ENCODE assay signal across 1 cellular context in the genomic region with DNA sequence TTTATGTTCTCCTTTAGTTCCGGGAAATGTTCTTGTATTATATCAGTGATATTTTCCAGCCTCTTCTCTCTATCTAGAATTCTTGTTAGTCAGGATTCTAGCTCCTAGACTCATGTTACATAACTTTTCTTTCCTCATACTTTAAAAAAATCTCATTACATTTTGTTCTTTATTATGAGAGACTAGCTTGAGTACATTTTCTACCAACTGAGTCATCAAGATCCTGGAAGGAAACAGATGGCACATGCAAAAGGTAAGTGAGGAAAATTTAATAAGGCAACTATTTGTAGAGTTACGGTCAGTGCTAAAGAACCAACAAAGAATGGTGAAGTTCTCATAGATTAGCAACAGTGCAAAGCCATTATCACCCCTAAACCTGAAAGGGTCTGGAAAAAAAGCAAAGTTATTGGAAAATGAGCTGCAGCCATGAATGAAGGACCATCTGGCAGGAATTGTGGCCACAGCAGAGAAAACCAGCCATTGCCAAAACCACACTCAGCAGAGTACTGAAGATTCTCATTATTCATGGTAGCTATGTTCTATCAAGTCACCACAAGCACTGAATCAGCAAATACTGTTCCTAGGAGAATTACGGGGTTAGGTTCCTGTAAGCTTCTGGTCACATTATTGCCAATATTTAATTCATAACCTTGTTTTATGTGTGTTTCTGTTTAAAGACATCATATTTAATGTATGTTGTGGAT.
A peak's percentile ranks its signal among the peaks of the same experiment; 100 is the strongest.
TF ChIP-seq lines count a peak whose summit lies in the region.

No MANE protein-coding gene starts in this region.

TF ChIP-seq in K562, 482 proteins besides CTCF, POLR2A, EP300 and RAD21 (continued from another document):
- TF ChIP-seq, protein P1, sequence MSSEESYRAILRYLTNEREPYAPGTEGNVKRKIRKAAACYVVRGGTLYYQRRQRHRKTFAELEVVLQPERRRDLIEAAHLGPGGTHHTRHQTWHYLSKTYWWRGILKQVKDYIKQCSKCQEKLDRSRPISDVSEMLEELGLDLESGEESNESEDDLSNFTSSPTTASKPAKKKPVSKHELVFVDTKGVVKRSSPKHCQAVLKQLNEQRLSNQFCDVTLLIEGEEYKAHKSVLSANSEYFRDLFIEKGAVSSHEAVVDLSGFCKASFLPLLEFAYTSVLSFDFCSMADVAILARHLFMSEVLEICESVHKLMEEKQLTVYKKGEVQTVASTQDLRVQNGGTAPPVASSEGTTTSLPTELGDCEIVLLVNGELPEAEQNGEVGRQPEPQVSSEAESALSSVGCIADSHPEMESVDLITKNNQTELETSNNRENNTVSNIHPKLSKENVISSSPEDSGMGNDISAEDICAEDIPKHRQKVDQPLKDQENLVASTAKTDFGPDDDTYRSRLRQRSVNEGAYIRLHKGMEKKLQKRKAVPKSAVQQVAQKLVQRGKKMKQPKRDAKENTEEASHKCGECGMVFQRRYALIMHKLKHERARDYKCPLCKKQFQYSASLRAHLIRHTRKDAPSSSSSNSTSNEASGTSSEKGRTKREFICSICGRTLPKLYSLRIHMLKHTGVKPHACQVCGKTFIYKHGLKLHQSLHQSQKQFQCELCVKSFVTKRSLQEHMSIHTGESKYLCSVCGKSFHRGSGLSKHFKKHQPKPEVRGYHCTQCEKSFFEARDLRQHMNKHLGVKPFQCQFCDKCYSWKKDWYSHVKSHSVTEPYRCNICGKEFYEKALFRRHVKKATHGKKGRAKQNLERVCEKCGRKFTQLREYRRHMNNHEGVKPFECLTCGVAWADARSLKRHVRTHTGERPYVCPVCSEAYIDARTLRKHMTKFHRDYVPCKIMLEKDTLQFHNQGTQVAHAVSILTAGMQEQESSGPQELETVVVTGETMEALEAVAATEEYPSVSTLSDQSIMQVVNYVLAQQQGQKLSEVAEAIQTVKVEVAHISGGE (CRISPR knock-in tag; IDR thresholded peaks at IDR 0.05): no peak
- no peak for TF ChIP-seq KLF1 (tag; IDR thresholded peaks at IDR 0.05)
- no peak for TF ChIP-seq BDP1 (IDR thresholded peaks at IDR 0.05; ENCODE audit: insufficient read depth, insufficient read length)
- TF ChIP-seq C11orf30 (IDR thresholded peaks at IDR 0.05; ENCODE audit: low read depth): peak; percentile 38; the same call in 1 of the 2 replicates
TF ChIP-seq in K562: peak in this region for 3.
